ENCODE assay signal across 9 cellular contexts in the genomic region with DNA sequence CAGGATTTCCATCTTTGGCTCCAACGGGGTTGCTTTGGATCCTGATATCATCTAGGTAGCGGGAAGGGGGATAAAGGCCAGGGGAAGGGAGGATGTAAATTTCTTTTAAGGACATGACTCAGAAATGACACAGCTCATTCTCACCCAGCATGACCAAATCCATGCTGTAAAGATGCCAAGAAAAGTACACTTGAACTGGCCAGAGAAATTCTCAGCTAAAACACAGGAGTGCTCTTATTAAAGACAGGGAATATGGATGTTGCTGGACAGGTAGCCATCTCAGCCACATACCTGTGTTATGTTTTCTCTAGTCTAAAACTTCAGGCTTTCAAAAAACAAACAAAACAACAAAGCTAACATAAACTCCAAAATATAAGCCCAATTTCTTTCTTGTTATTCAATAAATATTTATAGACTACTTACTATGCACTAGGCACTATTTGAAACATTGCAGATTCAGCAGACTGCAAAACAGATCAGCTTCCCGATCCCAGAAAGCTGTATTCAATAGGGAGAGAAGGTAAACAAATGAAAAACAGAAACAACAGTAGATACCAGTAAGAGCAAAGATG.
DNase-seq lines count a peak whose midpoint lies in the region; ATAC-seq and TF ChIP-seq lines count a peak whose summit lies in the region.
"Had no signal": no experiment of that assay in that cellular context is flagged by ENCODE, and none has a peak within 500 bp of the region (broad histone marks: within the 10 kb centered on the region; RNA-seq: fewer than 3 reads in every experiment).

No MANE protein-coding gene starts in this region.

- peaks cover 6% of the 10 kb centered on the region for H3K4me1 Mint-ChIP-seq in nephron

- no peak overlapping the region for H3K4me3 ChIP-seq in AG10803 (ENCODE audit: low read length)

- ATAC-seq in GM21619 (IDR thresholded peaks at IDR 0.05; ENCODE audit: unreplicated experiment), result no peak

- DNase-seq in AG10803 (ENCODE audit: low read depth), result peak; percentile 85
- DNase-seq in OCI-M1 (lab: John Stamatoyannopoulos, UW), result peak; percentile 58
- peak; percentile 30 for DNase-seq in epidermal melanocyte (ENCODE audit: insufficient read length, low spot score)
- DNase-seq in NCI-H146 treated with DMSO at 0.1 percent for 48 hours (lab: John Stamatoyannopoulos, UW; ENCODE audit: unreplicated experiment), result no peak
- no peak for DNase-seq in NCI-H774 (lab: John Stamatoyannopoulos, UW)
- DNase-seq in SIG-M5 (lab: John Stamatoyannopoulos, UW), result no peak
- DNase-seq: activated naive CD8-positive, alpha-beta T cell treated with anti-CD3 and anti-CD28 coated beads, Interleukin-2, amount 10 ng/mL, durations not matched to agents 7 days and 5 days had no signal

- H3K36me3 Mint-ChIP-seq in nephron (ENCODE audit: low read depth), result no peaks in the 10 kb centered on the region
- H3K36me3 Mint-ChIP-seq: activated naive CD8-positive, alpha-beta T cell treated with anti-CD3 and anti-CD28 coated beads, Interleukin-2, amount 10 ng/mL, durations not matched to agents 7 days and 5 days had no signal

- H3K27ac Mint-ChIP-seq in nephron, result peak overlapping the region in 2 of 3 experiments; percentile 1 to 37
- H3K27ac Mint-ChIP-seq: activated naive CD8-positive, alpha-beta T cell treated with anti-CD3 and anti-CD28 coated beads, Interleukin-2, amount 10 ng/mL, durations not matched to agents 7 days and 5 days had no signal

- H3K4me3 Mint-ChIP-seq in nephron, result no peak overlapping the region
- H3K4me3 Mint-ChIP-seq: activated naive CD8-positive, alpha-beta T cell treated with anti-CD3 and anti-CD28 coated beads, Interleukin-2, amount 10 ng/mL, durations not matched to agents 7 days and 5 days had no signal

- peaks cover 7% of the 10 kb centered on the region for H3K9me3 Mint-ChIP-seq in nephron

- H3K27me3 Mint-ChIP-seq in nephron (ENCODE audit: low read depth), result no peaks in the 10 kb centered on the region

- TF ChIP-seq CTCF in AG10803 (conservative IDR thresholded peaks at IDR 0.05; ENCODE audit: low read length) (no peak), nephron (IDR thresholded peaks at IDR 0.05; ENCODE audit: unreplicated experiment in 3 of 3) (no peak)

Comparison
In these comparisons a context has a peak if more than half of its experiments do, and no peak if none do; other contexts are left out.
1. DNase-seq: peak in AG10803 (single experiment), OCI-M1 (single experiment) and epidermal melanocyte (single experiment); none in NCI-H146 treated with DMSO at 0.1 percent for 48 hours (single experiment), NCI-H774 (single experiment) and SIG-M5 (single experiment).